In genomic region chr20:50446351-50447101, GRCh38 we compare ENCODE assay signal across 22 cellular contexts.
DNase-seq lines count a peak whose midpoint lies in the region; ATAC-seq, FAIRE-seq and TF ChIP-seq lines count a peak whose summit lies in the region.
"Had no signal": no experiment of that assay in that cellular context is flagged by ENCODE, and none has a peak within 500 bp of the region (broad histone marks: within the 10 kb centered on the region; RNA-seq: fewer than 3 reads in every experiment).

No MANE protein-coding gene starts in this region.

- no peak overlapping the region for H3K9ac ChIP-seq in IMR-90 (ENCODE audit: low read depth, low read length)
- H3K9ac ChIP-seq in endothelial cell of umbilical vein (replicated peaks; ENCODE audit: extremely low read depth, insufficient read depth, low read length) = peak overlapping the region; percentile 25

- no peak overlapping the region for H4K8ac ChIP-seq in IMR-90 (ENCODE audit: low read depth in 2 of 2, low read length in 2 of 2)

- 0 out of 2 replicates have a peak overlapping the region, but pooled peaks have one; percentile 19 for H3K14ac ChIP-seq in IMR-90 (replicated peaks; ENCODE audit: low read depth, low read length)

- in situ Hi-C loops in IMR-90 (cut with MboI; ENCODE audit: low sequenced_read_pairs) = no loop called here

- dilution Hi-C loops in IMR-90 (cut with HindIII; ENCODE audit: low sequenced_read_pairs, unreplicated experiment) = no loop called here
- dilution Hi-C loops in endothelial cell of umbilical vein (cut with MboI; ENCODE audit: extremely low pct_ligation_motif_present, low sequenced_read_pairs) = no loop called here

- H3K79me2 ChIP-seq in endothelial cell of umbilical vein (ENCODE audit: control insufficient read depth, insufficient read depth, low read length) = no peaks in the 10 kb centered on the region

- no peak overlapping the region for H3K23ac ChIP-seq in IMR-90 (ENCODE audit: low read depth, low read length)

- no peaks in the 10 kb centered on the region for H3K36me3 Mint-ChIP-seq in naive thymus-derived CD4-positive, alpha-beta T cell

- ATAC-seq in A549 = no peak
- ATAC-seq in IMR-90 (ENCODE audit: low read depth) = no peak
- peak; percentile 12 for ATAC-seq in naive thymus-derived CD4-positive, alpha-beta T cell
- no peak for ATAC-seq in GM18870 (IDR thresholded peaks at IDR 0.05; ENCODE audit: unreplicated experiment)
- ATAC-seq: activated naive CD4-positive, alpha-beta T cell treated with anti-CD3 and anti-CD28 coated beads, Interleukin-2, amount 50 U/mL, for 72 hours; effector memory CD8-positive, alpha-beta T cell had no signal

- peaks cover 20% of the 10 kb centered on the region for H3K9me1 ChIP-seq in IMR-90 (ENCODE audit: insufficient read depth, low read length)
- no peaks in the 10 kb centered on the region for H3K9me1 ChIP-seq in endothelial cell of umbilical vein (replicated peaks; ENCODE audit: control insufficient read depth, extremely low read depth, insufficient read depth, low read length)

- H3K18ac ChIP-seq in IMR-90 (ENCODE audit: low read depth, low read length) = no peak overlapping the region

- H3K56ac ChIP-seq in IMR-90 (ENCODE audit: extremely low read depth, insufficient read depth, low read length) = no peak overlapping the region

- H2AK9ac ChIP-seq in IMR-90 (replicated peaks; ENCODE audit: low read depth, low read length, poor library complexity) = no peak overlapping the region

- no peak overlapping the region for H3K27ac Mint-ChIP-seq in naive thymus-derived CD4-positive, alpha-beta T cell
- H3K27ac Mint-ChIP-seq: activated naive CD4-positive, alpha-beta T cell treated with anti-CD3 and anti-CD28 coated beads, Interleukin-2, amount 50 U/mL, for 72 hours; CD4-positive, alpha-beta T cell; effector memory CD8-positive, alpha-beta T cell had no signal

- H3K4me3 Mint-ChIP-seq in naive thymus-derived CD4-positive, alpha-beta T cell = no peak overlapping the region
- H3K4me3 Mint-ChIP-seq: CD4-positive, alpha-beta T cell; effector memory CD8-positive, alpha-beta T cell had no signal

- H3K36me3 ChIP-seq in IMR-90 (ENCODE audit: control insufficient read depth, insufficient read depth, low read length) (no peaks in the 10 kb centered on the region), endothelial cell of umbilical vein (ENCODE audit: control insufficient read depth in 2 of 2, extremely low read depth in 1 of 2, insufficient read depth in 2 of 2, low read length in 2 of 2) (no peaks in the 10 kb centered on the region)
- no peaks in the 10 kb centered on the region for H3K36me3 ChIP-seq in naive thymus-derived CD4-positive, alpha-beta T cell (ENCODE audit: control insufficient read depth in 2 of 3, insufficient read depth in 3 of 3, low read length in 3 of 3)

- H3K4me3 ChIP-seq in A549 = no peak overlapping the region
- H3K4me3 ChIP-seq in IMR-90 (ENCODE audit: insufficient read depth, low read depth, low read length) = no peak overlapping the region
- no peak overlapping the region for H3K4me3 ChIP-seq in endothelial cell of umbilical vein (replicated peaks in 1 of 3; ENCODE audit: insufficient read depth in 1 of 3, low read depth in 1 of 3, low read length in 3 of 3)
- H3K4me3 ChIP-seq in naive thymus-derived CD4-positive, alpha-beta T cell (ENCODE audit: low read length) = no peak overlapping the region

- 67% methylated on average over 16 of the region's 16 CpGs for WGBS in A549 (ENCODE audit: missing lambda C conversion rate)
- WGBS in IMR-90 (ENCODE audit: extremely low coverage in 2 of 2, insufficient read length in 1 of 2), 2 experiments = 83 to 100% methylated on average over 1 of the region's 16 CpGs

- H3K9me3 Mint-ChIP-seq in naive thymus-derived CD4-positive, alpha-beta T cell = peaks cover 0 to 5% (median 0%) of the 10 kb centered on the region in 11 donors
- H3K9me3 Mint-ChIP-seq: CD4-positive, alpha-beta T cell; effector memory CD8-positive, alpha-beta T cell had no signal

- H2BK5ac ChIP-seq in IMR-90 (ENCODE audit: low read depth, low read length, poor library complexity, severe bottlenecking) = no peak overlapping the region

- FAIRE-seq in A549 (lab: Jason Lieb, UNC) = no peak
- peak; percentile 92 for FAIRE-seq in endothelial cell of umbilical vein (lab: Jason Lieb, UNC)
- FAIRE-seq: GM12891, GM19239, H54 had no signal

- H3K4me1 Mint-ChIP-seq in naive thymus-derived CD4-positive, alpha-beta T cell = peaks cover 7 to 18% (median 9%) of the 10 kb centered on the region in 7 donors

- peaks cover 0 to 3% of the 10 kb centered on the region in 2 experiments; a peak in 1 of 4 replicates for H3K79me1 ChIP-seq in IMR-90 (ENCODE audit: low read depth in 1 of 2, low read length in 2 of 2)

- no peak overlapping the region for H4K5ac ChIP-seq in IMR-90 (ENCODE audit: low read depth, low read length)

- H3K4me2 ChIP-seq in A549 (no peak overlapping the region), IMR-90 (ENCODE audit: low read depth, low read length) (no peak overlapping the region), endothelial cell of umbilical vein (ENCODE audit: insufficient read depth, low read length) (peak overlapping the region; percentile 77)

- POLR2A ChIA-PET in A549 (lab: Yijun Ruan, JAX) (no interaction called here), IMR-90 (lab: Charles Lee; ENCODE audit: unreplicated experiment) (no interaction called here), endothelial cell of umbilical vein (lab: Charles Lee) (no interaction called here)
- POLR2A ChIA-PET in naive thymus-derived CD4-positive, alpha-beta T cell (lab: Charles Lee) = no interaction called here

- peak overlapping the region; percentile 37; the same call in 1 of the 2 replicates for H2BK120ac ChIP-seq in IMR-90 (ENCODE audit: low read depth, low read length)

- peak overlapping the region; percentile 93 for H2AK5ac ChIP-seq in IMR-90 (ENCODE audit: low read depth, low read length)

- H3K9me3 ChIP-seq in A549 (no peaks in the 10 kb centered on the region), IMR-90 (ENCODE audit: control insufficient read depth, insufficient read depth, low read length) (no peaks in the 10 kb centered on the region), endothelial cell of umbilical vein (replicated peaks; ENCODE audit: control insufficient read depth, insufficient read depth, low read length) (no peaks in the 10 kb centered on the region)
- no peaks in the 10 kb centered on the region for H3K9me3 ChIP-seq in naive thymus-derived CD4-positive, alpha-beta T cell (ENCODE audit: control insufficient read depth in 2 of 3, low read length in 3 of 3)

- CTCF ChIA-PET in A549 (lab: Yijun Ruan, JAX) (interaction anchor here (1.1 to 2.1 kb wide), 2 partner anchors 165 to 260 kb away, joined by 3 to 8 read pairs; no protein-coding TSS in a partner anchor), IMR-90 (lab: Yijun Ruan, JAX) (interaction anchor here (1.0 kb wide), 1 partner anchor 17 kb away, joined by 3 read pairs; no protein-coding TSS in a partner anchor), endothelial cell of umbilical vein (lab: Charles Lee) (interaction anchor here (0.6 to 1.3 kb wide), 2 partner anchors 14 to 241 kb away, joined by 3 read pairs; no protein-coding TSS in a partner anchor)
- CTCF ChIA-PET in naive thymus-derived CD4-positive, alpha-beta T cell (lab: Charles Lee) = no interaction called here

- H2AFZ ChIP-seq in IMR-90 (replicated peaks; ENCODE audit: low read length, poor library complexity) (peak overlapping the region; percentile 40), endothelial cell of umbilical vein (ENCODE audit: low read depth, low read length) (peak overlapping the region; percentile 87)

- H3K27me3 Mint-ChIP-seq in naive thymus-derived CD4-positive, alpha-beta T cell = peaks cover 12 to 42% (median 20%) of the 10 kb centered on the region in 5 donors

- H3K27ac ChIP-seq in A549 = peak overlapping the region; percentile 62 to 94; a peak in 5 of 6 replicates
- H3K27ac ChIP-seq in IMR-90 (ENCODE audit: insufficient read depth, low read length) = no peak overlapping the region
- peak overlapping the region; percentile 76 for H3K27ac ChIP-seq in endothelial cell of umbilical vein (ENCODE audit: insufficient read depth, low read depth, low read length)
- H3K27ac ChIP-seq in naive thymus-derived CD4-positive, alpha-beta T cell (ENCODE audit: low read depth, low read length) = no peak overlapping the region

- TF ChIP-seq RAD21 in A549 (conservative IDR thresholded peaks at IDR 0.05 in 1 of 2, IDR thresholded peaks at IDR 0.05 in 1 of 2) = no peak
- no peak for TF ChIP-seq RAD21 in IMR-90 (IDR thresholded peaks at IDR 0.05; ENCODE audit: low read length)

- TF ChIP-seq POLR2A in A549 (IDR thresholded peaks at IDR 0.05; ENCODE audit: low read length) (no peak), IMR-90 (IDR thresholded peaks at IDR 0.05; ENCODE audit: low read depth, low read length) (no peak), endothelial cell of umbilical vein (IDR thresholded peaks at IDR 0.05; ENCODE audit: low read depth, low read length) (peak; percentile 10)

- H4K20me1 ChIP-seq in IMR-90 (ENCODE audit: insufficient read depth, low read length) (no peaks in the 10 kb centered on the region), endothelial cell of umbilical vein (replicated peaks; ENCODE audit: control insufficient read depth, extremely low read depth, insufficient read depth, low read length) (no peaks in the 10 kb centered on the region)

- BruUV-seq in IMR-90 (replicated peaks; lab: Mats Ljungman, UMichigan) = no TSS peak
- BruUV-seq in endothelial cell of umbilical vein (replicated peaks; lab: Mats Ljungman, UMichigan) = no TSS peak

- peak overlapping the region; percentile 51 for H3K4ac ChIP-seq in IMR-90 (ENCODE audit: low read depth, low read length)

- DNase-seq in A549 (ENCODE audit: low read depth in 1 of 2, low spot score in 1 of 2) (no peak), IMR-90 (no peak), endothelial cell of umbilical vein (ENCODE audit: low read depth, low spot score) (peak; percentile 84), SK-N-DZ (ENCODE audit: low spot score) (no peak), occipital lobe (lab: John Stamatoyannopoulos, UW) (no peak)
- DNase-seq in naive thymus-derived CD4-positive, alpha-beta T cell = no peak
- no peak for DNase-seq in activated naive CD4-positive, alpha-beta T cell treated with Interleukin-2 at 50 U/mL for 16 hours
- DNase-seq: CD4-positive, alpha-beta T cell; DMS79; effector memory CD8-positive, alpha-beta T cell; glutamatergic neuron; NCI-H1092 treated with DMSO at 0.1 percent for 48 hours; NCI-H2081 treated with DMSO at 0.1 percent for 48 hours; NCI-H510A treated with DMSO at 0.1 percent for 48 hours; right cardiac atrium; stimulated activated CD4-positive, alpha-beta T cell treated with anti-CD3 and anti-CD28 coated beads, Interleukin-15, amount 100 ng/mL, for 24 hours; SW 1271 had no signal

- intact Hi-C loops in IMR-90 (cut with micrococcal nuclease) (no loop called here), endothelial cell of umbilical vein (cut with micrococcal nuclease) (no loop called here)
- intact Hi-C loops in naive thymus-derived CD4-positive, alpha-beta T cell (cut with micrococcal nuclease) = no loop called here

- no peaks in the 10 kb centered on the region for H3K27me3 ChIP-seq in IMR-90 (ENCODE audit: control insufficient read depth, insufficient read depth, low read length)
- H3K27me3 ChIP-seq in endothelial cell of umbilical vein (ENCODE audit: control insufficient read depth in 2 of 2, insufficient read depth in 2 of 2, low read length in 2 of 2) = peaks cover 0 to 2% of the 10 kb centered on the region in 2 experiments
- no peaks in the 10 kb centered on the region for H3K27me3 ChIP-seq in naive thymus-derived CD4-positive, alpha-beta T cell (ENCODE audit: control insufficient read depth in 2 of 2, insufficient read depth in 2 of 2, low read length in 2 of 2)

- H3K4me1 ChIP-seq in A549 = peaks cover 45% of the 10 kb centered on the region
- peaks cover 21% of the 10 kb centered on the region for H3K4me1 ChIP-seq in IMR-90 (ENCODE audit: control insufficient read depth, insufficient read depth, low read length)
- peaks cover 23% of the 10 kb centered on the region for H3K4me1 ChIP-seq in endothelial cell of umbilical vein (ENCODE audit: control insufficient read depth, extremely low read depth, insufficient read depth, low read length)
- peaks cover 0 to 4% of the 10 kb centered on the region in 2 donors for H3K4me1 ChIP-seq in naive thymus-derived CD4-positive, alpha-beta T cell (ENCODE audit: control insufficient read depth in 2 of 2, insufficient read depth in 2 of 2, low read length in 2 of 2)

- peak overlapping the region; percentile 50; the same call in 1 of the 3 replicates for H2BK15ac ChIP-seq in IMR-90 (ENCODE audit: low read depth, low read length)

- TF ChIP-seq CTCF in A549 (IDR thresholded peaks at IDR 0.05) (no peak), IMR-90 (conservative IDR thresholded peaks at IDR 0.05; ENCODE audit: low read depth, low read length) (no peak), endothelial cell of umbilical vein (IDR thresholded peaks at IDR 0.05; ENCODE audit: extremely low read depth in 1 of 2, insufficient read depth in 1 of 2, low read depth in 1 of 2, low read length in 2 of 2) (no peak)

- peak overlapping the region; percentile 27; the same call in 1 of the 2 replicates for H4K91ac ChIP-seq in IMR-90 (ENCODE audit: insufficient read depth, low read depth, low read length)

- H2BK20ac ChIP-seq in IMR-90 (ENCODE audit: low read depth, low read length) = no peak overlapping the region

- no peak for TF ChIP-seq EP300 in A549 (IDR thresholded peaks at IDR 0.05)

Comparison
In these comparisons a context has a peak if more than half of its experiments do, and no peak if none do; other contexts are left out.
1. H3K27ac ChIP-seq: peak in A549 (2 of 2) and endothelial cell of umbilical vein (single experiment); none in IMR-90 (single experiment) and naive thymus-derived CD4-positive, alpha-beta T cell (single experiment).